ENCODE assay signal across 14 cellular contexts in the genomic region with DNA sequence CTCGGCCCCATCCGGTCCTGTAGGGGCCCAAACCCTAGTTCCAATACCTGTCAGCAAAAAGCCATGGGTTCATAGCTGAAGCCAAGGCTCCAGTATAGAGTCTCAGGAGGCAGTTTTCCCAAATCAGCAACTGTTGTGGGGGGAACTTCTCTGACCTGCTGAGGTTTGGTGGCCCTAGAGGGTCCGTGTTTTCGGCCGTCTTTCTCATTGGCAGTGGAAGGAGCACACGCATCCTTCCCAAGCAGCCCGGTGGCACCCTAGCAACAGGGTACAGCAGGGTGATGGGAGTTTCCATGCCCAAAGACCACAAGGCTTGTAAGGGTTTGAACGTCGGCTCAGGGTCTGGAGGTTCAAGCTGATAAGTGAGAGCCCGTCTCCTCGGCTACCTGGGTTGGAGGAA. TPM values are rescaled to one million over a fixed set of nuclear protein-coding genes. Genes with fewer than 3 reads are reported as not detected.
A peak's percentile ranks its signal among the peaks of the same experiment; 100 is the strongest.
DNase-seq lines count a peak whose midpoint lies in the region; ATAC-seq and TF ChIP-seq lines count a peak whose summit lies in the region.
"Had no signal": no experiment of that assay in that cellular context is flagged by ENCODE, and none has a peak within 500 bp of the region (broad histone marks: within the 10 kb centered on the region; RNA-seq: fewer than 3 reads in every experiment).

No MANE protein-coding gene starts in this region.

- no peak overlapping the region for H4K8ac ChIP-seq in mesenchymal stem cell (ENCODE audit: low read length)

- WGBS in mesenchymal stem cell = over 99% methylated on average over 11 of the region's 11 CpGs

- H3K4me3 ChIP-seq in mesenchymal stem cell (ENCODE audit: insufficient read depth in 1 of 2, low read depth in 1 of 2, low read length in 2 of 2) = peak overlapping the region in 1 of 2 experiments; percentile 93
- peak overlapping the region; percentile 97 for H3K4me3 ChIP-seq in thoracic aorta
- H3K4me3 ChIP-seq: PC-9 had no signal

- no peak overlapping the region for H3K23ac ChIP-seq in mesenchymal stem cell (ENCODE audit: low read length in 2 of 2)

- peak overlapping the region; percentile 36 for H2AK5ac ChIP-seq in mesenchymal stem cell (ENCODE audit: low read length, severe bottlenecking)

- no peak for ATAC-seq in thoracic aorta (ENCODE audit: insufficient number of reproducible peaks, low FRiP score, low read depth)

- H3K9me3 ChIP-seq in mesenchymal stem cell (ENCODE audit: control insufficient read depth, low read length) = no peaks in the 10 kb centered on the region
- no peaks in the 10 kb centered on the region for H3K9me3 ChIP-seq in thoracic aorta

- no peak overlapping the region for H2BK12ac ChIP-seq in mesenchymal stem cell (ENCODE audit: low read length in 2 of 2)

- TF ChIP-seq CTCF in endothelial cell (IDR thresholded peaks at IDR 0.05; ENCODE audit: unreplicated experiment) (no peak), thoracic aorta (IDR thresholded peaks at IDR 0.05) (no peak)

- H2BK15ac ChIP-seq in mesenchymal stem cell (ENCODE audit: low read depth, poor library complexity, severe bottlenecking) = no peak overlapping the region

- H3K4me1 ChIP-seq in mesenchymal stem cell (ENCODE audit: control insufficient read depth, insufficient read depth, low read depth, low read length) (peaks cover 35% of the 10 kb centered on the region), thoracic aorta (ENCODE audit: control insufficient read depth in 1 of 2, low read depth in 2 of 2) (peaks cover 56 to 69% of the 10 kb centered on the region in 2 donors)

- no peak overlapping the region for H4K91ac ChIP-seq in mesenchymal stem cell (ENCODE audit: low read length)

- H3K9ac ChIP-seq in mesenchymal stem cell (ENCODE audit: low read length) = peak overlapping the region; percentile 99

- H3K36me3 ChIP-seq in mesenchymal stem cell (ENCODE audit: control insufficient read depth in 1 of 2, insufficient read depth in 2 of 2, low read depth in 1 of 2, low read length in 2 of 2) = peaks cover 31 to 68% of the 10 kb centered on the region in 2 experiments
- peaks cover 15% of the 10 kb centered on the region for H3K36me3 ChIP-seq in thoracic aorta

- H3K79me1 ChIP-seq in mesenchymal stem cell (replicated peaks; ENCODE audit: low read length, poor library complexity, severe bottlenecking) = peaks cover 2% of the 10 kb centered on the region

- no peak overlapping the region for H2AFZ ChIP-seq in mesenchymal stem cell (ENCODE audit: low read depth, low read length)
- H2AFZ ChIP-seq: PC-9 had no signal

- H3K14ac ChIP-seq in mesenchymal stem cell (ENCODE audit: low read length in 2 of 2) = no peak overlapping the region

- H3K27me3 ChIP-seq in mesenchymal stem cell (ENCODE audit: control insufficient read depth in 1 of 2, insufficient read depth in 1 of 2, low read length in 2 of 2) (no peaks in the 10 kb centered on the region), thoracic aorta (replicated peaks; ENCODE audit: insufficient read depth) (no peaks in the 10 kb centered on the region)

- POLR2A ChIA-PET in activated CD4-positive, alpha-beta memory T cell treated with anti-CD3 and anti-CD28 coated beads for 36 hours (lab: Charles Lee) = interaction anchor here (1.1 kb wide), 1 partner anchor 8 kb away, joined by 3 read pairs; no protein-coding TSS in a partner anchor
- POLR2A ChIA-PET in activated CD4-positive, alpha-beta memory T cell treated with anti-CD3 and anti-CD28 coated beads, Interleukin-2, amount 10 ng/mL, durations not matched to agents 7 days and 5 days (lab: Charles Lee) = no interaction called here

- H3K27ac ChIP-seq in mesenchymal stem cell (ENCODE audit: low read length, poor library complexity, severe bottlenecking) (no peak overlapping the region), thoracic aorta (peak overlapping the region; percentile 70 to 99)
- H3K27ac ChIP-seq: PC-9 had no signal

- peaks cover 67% of the 10 kb centered on the region for H3K4me1 Mint-ChIP-seq in activated CD4-positive, alpha-beta memory T cell treated with anti-CD3 and anti-CD28 coated beads for 36 hours (ENCODE audit: low read depth)
- peaks cover 70% of the 10 kb centered on the region for H3K4me1 Mint-ChIP-seq in activated CD4-positive, alpha-beta memory T cell treated with anti-CD3 and anti-CD28 coated beads, Interleukin-2, amount 10 ng/mL, durations not matched to agents 7 days and 5 days
- peaks cover 12% of the 10 kb centered on the region for H3K4me1 Mint-ChIP-seq in endothelial cell (ENCODE audit: unreplicated experiment)

- peaks cover 60% of the 10 kb centered on the region for H3K36me3 Mint-ChIP-seq in activated CD4-positive, alpha-beta memory T cell treated with anti-CD3 and anti-CD28 coated beads for 36 hours
- peaks cover 43% of the 10 kb centered on the region for H3K36me3 Mint-ChIP-seq in activated CD4-positive, alpha-beta memory T cell treated with anti-CD3 and anti-CD28 coated beads, Interleukin-2, amount 10 ng/mL, durations not matched to agents 7 days and 5 days (ENCODE audit: low read depth)
- H3K36me3 Mint-ChIP-seq in endothelial cell (ENCODE audit: low read depth, unreplicated experiment) = peaks cover 6% of the 10 kb centered on the region

- intact Hi-C loops in activated CD4-positive, alpha-beta memory T cell treated with anti-CD3 and anti-CD28 coated beads for 36 hours (cut with micrococcal nuclease) = loop anchor here (10.0 kb wide), 1 partner anchor 694 kb away; no protein-coding TSS in a partner anchor

- H3K4me2 ChIP-seq in mesenchymal stem cell (ENCODE audit: low read length, poor library complexity, severe bottlenecking) = no peak overlapping the region
- H3K4me2 ChIP-seq: PC-9 had no signal

- H3K18ac ChIP-seq in mesenchymal stem cell (ENCODE audit: low read depth in 1 of 2, low read length in 2 of 2) = peak overlapping the region in 1 of 2 experiments; percentile 3

- CTCF ChIA-PET in activated CD4-positive, alpha-beta memory T cell treated with anti-CD3 and anti-CD28 coated beads for 36 hours (lab: Charles Lee) = interaction anchor here (0.6 kb wide), 1 partner anchor 148 kb away, joined by 3 read pairs; no protein-coding TSS in a partner anchor
- CTCF ChIA-PET in activated CD4-positive, alpha-beta memory T cell treated with anti-CD3 and anti-CD28 coated beads, Interleukin-2, amount 10 ng/mL, durations not matched to agents 7 days and 5 days (lab: Charles Lee) = no interaction called here

- no peaks in the 10 kb centered on the region for H3K9me3 Mint-ChIP-seq in activated CD4-positive, alpha-beta memory T cell treated with anti-CD3 and anti-CD28 coated beads for 36 hours
- no peaks in the 10 kb centered on the region for H3K9me3 Mint-ChIP-seq in activated CD4-positive, alpha-beta memory T cell treated with anti-CD3 and anti-CD28 coated beads, Interleukin-2, amount 10 ng/mL, durations not matched to agents 7 days and 5 days
- H3K9me3 Mint-ChIP-seq in endothelial cell (ENCODE audit: unreplicated experiment) = no peaks in the 10 kb centered on the region

- peak overlapping the region; percentile 27 for H3K4me3 Mint-ChIP-seq in activated CD4-positive, alpha-beta memory T cell treated with anti-CD3 and anti-CD28 coated beads for 36 hours
- no peak overlapping the region for H3K4me3 Mint-ChIP-seq in activated CD4-positive, alpha-beta memory T cell treated with anti-CD3 and anti-CD28 coated beads, Interleukin-2, amount 10 ng/mL, durations not matched to agents 7 days and 5 days
- H3K4me3 Mint-ChIP-seq in endothelial cell (ENCODE audit: unreplicated experiment) = peak overlapping the region; percentile 37

- H2BK120ac ChIP-seq in mesenchymal stem cell (ENCODE audit: low read depth, low read length) = no peak overlapping the region

- peak overlapping the region; percentile 70 for H3K27ac Mint-ChIP-seq in activated CD4-positive, alpha-beta memory T cell treated with anti-CD3 and anti-CD28 coated beads for 36 hours
- H3K27ac Mint-ChIP-seq in activated CD4-positive, alpha-beta memory T cell treated with anti-CD3 and anti-CD28 coated beads, Interleukin-2, amount 10 ng/mL, durations not matched to agents 7 days and 5 days = no peak overlapping the region
- H3K27ac Mint-ChIP-seq in endothelial cell (ENCODE audit: unreplicated experiment) = no peak overlapping the region

- no peak overlapping the region for H3K4ac ChIP-seq in mesenchymal stem cell (ENCODE audit: low read depth in 1 of 2, low read length in 2 of 2)

- H2BK5ac ChIP-seq in mesenchymal stem cell (ENCODE audit: low read depth, low read length, poor library complexity, severe bottlenecking) = no peak overlapping the region

- DNase-seq in activated CD4-positive, alpha-beta memory T cell treated with anti-CD3 and anti-CD28 coated beads for 36 hours = no peak
- no peak for DNase-seq in activated CD4-positive, alpha-beta memory T cell treated with anti-CD3 and anti-CD28 coated beads, Interleukin-2, amount 10 ng/mL, durations not matched to agents 7 days and 5 days
- no peak for DNase-seq in endothelial cell (ENCODE audit: low spot score)
- DNase-seq in mesenchymal stem cell = no peak
- DNase-seq in thoracic aorta (ENCODE audit: low spot score) = no peak
- DNase-seq in midbrain (lab: John Stamatoyannopoulos, UW) = no peak
- DNase-seq in NCI-H2029 (lab: John Stamatoyannopoulos, UW) = no peak
- DNase-seq in NCI-H2196 (lab: John Stamatoyannopoulos, UW; ENCODE audit: unreplicated experiment) = no peak
- DNase-seq: activated CD8-positive, alpha-beta memory T cell treated with anti-CD3 and anti-CD28 coated beads for 24 hours; DMS53; NCI-H1048; NCI-H226; PC-9; T1000 had no signal

- no peaks in the 10 kb centered on the region for H3K27me3 Mint-ChIP-seq in activated CD4-positive, alpha-beta memory T cell treated with anti-CD3 and anti-CD28 coated beads for 36 hours
- no peaks in the 10 kb centered on the region for H3K27me3 Mint-ChIP-seq in activated CD4-positive, alpha-beta memory T cell treated with anti-CD3 and anti-CD28 coated beads, Interleukin-2, amount 10 ng/mL, durations not matched to agents 7 days and 5 days
- H3K27me3 Mint-ChIP-seq in endothelial cell (ENCODE audit: unreplicated experiment) = peaks cover 11% of the 10 kb centered on the region

RNA-seq across cellular contexts. Expression of gene FOSL2, which starts 6.6 kb away (rescaled TPM):
- total RNA-seq in activated CD4-positive, alpha-beta memory T cell treated with anti-CD3 and anti-CD28 coated beads for 36 hours = 100 to 1,000 TPM; 172 to 182 TPM
- total RNA-seq in activated CD4-positive, alpha-beta memory T cell treated with anti-CD3 and anti-CD28 coated beads, Interleukin-2, amount 10 ng/mL, durations not matched to agents 7 days and 5 days = 100 to 1,000 TPM in 1 of 2 experiments, 10 to 100 TPM in 1; 96.4 to 100 TPM
- total RNA-seq in endothelial cell (ENCODE audit: unreplicated experiment) (24.4 TPM), thoracic aorta (100 to 1,000 TPM; 188 to 311 TPM)
- 15.6 TPM for polyA plus RNA-seq in mesenchymal stem cell (2013, experiment 1 of 2)
- 14.8 TPM for polyA plus RNA-seq in mesenchymal stem cell (2013, experiment 2 of 2)
